In the genomic region with DNA sequence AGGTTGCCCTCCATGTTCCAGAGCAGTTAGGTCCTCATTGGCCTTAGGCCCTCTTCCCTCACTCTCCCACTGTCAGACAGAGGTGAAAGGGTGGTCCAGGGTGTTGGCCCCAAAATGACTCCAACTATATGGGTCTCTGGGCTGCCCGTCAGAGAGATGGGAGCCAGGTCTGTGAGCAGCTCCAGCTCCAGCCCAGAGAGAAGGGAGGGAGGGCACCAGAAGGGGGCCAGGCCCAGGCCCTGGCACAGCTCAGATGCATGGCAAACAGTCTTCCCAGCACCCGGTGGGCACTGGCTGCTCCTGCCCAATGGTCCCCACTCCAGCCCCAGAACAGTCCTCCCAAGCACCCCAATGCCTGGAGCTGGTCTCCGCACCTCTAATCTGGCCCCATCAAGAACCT, we compare ENCODE assay signal across 24 cellular contexts. TPM values are rescaled to one million over a fixed set of nuclear protein-coding genes. Genes with fewer than 3 reads are reported as not detected.
"Had no signal": no experiment of that assay in that cellular context is flagged by ENCODE, and none has a peak within 500 bp of the region (broad histone marks: within the 10 kb centered on the region; RNA-seq: fewer than 3 reads in every experiment).

No MANE protein-coding gene starts in this region.

- H3K9me3 Mint-ChIP-seq: activated naive CD4-positive, alpha-beta T cell treated with anti-CD3 and anti-CD28 coated beads, Interleukin-2, amount 50 U/mL, for 24 hours; stimulated activated naive CD8-positive, alpha-beta T cell treated with anti-CD3 and anti-CD28 coated beads, Interleukin-15, Interleukin-2, amounts not matched to agents 100 ng/mL and 50 ng/mL, for 24 hours had no signal

- H3K9me3 ChIP-seq: heart right ventricle, left lung, neutrophil, pancreas, psoas muscle, right atrium auricular region, tibial nerve had no signal

- ATAC-seq: heart right ventricle, left lung, psoas muscle had no signal

- H3K4me3 Mint-ChIP-seq: activated naive CD4-positive, alpha-beta T cell treated with anti-CD3 and anti-CD28 coated beads, Interleukin-2, amount 50 U/mL, for 24 hours; stimulated activated naive CD8-positive, alpha-beta T cell treated with anti-CD3 and anti-CD28 coated beads, Interleukin-15, Interleukin-2, amounts not matched to agents 100 ng/mL and 50 ng/mL, for 24 hours had no signal

- H3K27ac ChIP-seq: heart right ventricle, left lung, neutrophil, pancreas, psoas muscle, right atrium auricular region, tibial nerve had no signal

- H3K36me3 ChIP-seq: heart right ventricle, left lung, neutrophil, pancreas, right atrium auricular region, tibial nerve had no signal

- H3K27ac Mint-ChIP-seq: natural killer cell treated with Interleukin-12 subunit alpha and Interleukin-12 subunit beta and Interleukin-15 and Interleukin-18, amount 100 ng/mL, for 72 hours; stimulated activated naive CD8-positive, alpha-beta T cell treated with anti-CD3 and anti-CD28 coated beads, Interleukin-15, Interleukin-2, amounts not matched to agents 100 ng/mL and 50 ng/mL, for 24 hours had no signal

- H3K36me3 Mint-ChIP-seq: activated naive CD4-positive, alpha-beta T cell treated with anti-CD3 and anti-CD28 coated beads, Interleukin-2, amount 50 U/mL, for 24 hours; natural killer cell treated with Interleukin-12 subunit alpha and Interleukin-12 subunit beta and Interleukin-15 and Interleukin-18, amount 100 ng/mL, for 72 hours had no signal

- H3K4me3 ChIP-seq: heart right ventricle, left lung, pancreas, psoas muscle, right atrium auricular region, tibial nerve had no signal

- DNase-seq: activated CD4-positive, alpha-beta T cell treated with anti-CD3 and anti-CD28 coated beads for 1 hour; activated gamma-delta T cell treated with Interleukin-2 at 50 U/mL for 16 hours; cerebellar nuclear complex; effector CD4-positive, alpha-beta T cell; erythroblast; foreskin fibroblast; heart right ventricle; left lung; pancreas; psoas muscle; stimulated activated CD4-positive, alpha-beta T cell treated with anti-CD3 and anti-CD28 coated beads, Interleukin-4, amount 100 ng/mL, for 24 hours; T-helper 9 cell had no signal

RNA-seq across cellular contexts. Expression of gene BCAN, which starts 2.2 kb away (rescaled TPM):
- total RNA-seq: activated CD8-positive, alpha-beta memory T cell treated with anti-CD3 and anti-CD28 coated beads for 36 hours; bronchial epithelial cell; fibroblast of lung; lung microvascular endothelial cell; right atrium auricular region; tibial nerve had no signal

RNA-seq across cellular contexts. Expression of gene HAPLN2, which starts 24.9 kb away (rescaled TPM):
- total RNA-seq: activated CD8-positive, alpha-beta memory T cell treated with anti-CD3 and anti-CD28 coated beads for 36 hours; fibroblast of lung; kidney epithelial cell; lung microvascular endothelial cell; natural killer cell treated with Interleukin-12 subunit alpha and Interleukin-12 subunit beta and Interleukin-15 and Interleukin-18, amount 100 ng/mL, for 72 hours; pancreas; urinary bladder had no signal

RNA-seq across cellular contexts. Expression of gene NES, which starts 33.1 kb away (rescaled TPM):
- total RNA-seq: activated CD8-positive, alpha-beta memory T cell treated with anti-CD3 and anti-CD28 coated beads for 36 hours; natural killer cell treated with Interleukin-12 subunit alpha and Interleukin-12 subunit beta and Interleukin-15 and Interleukin-18, amount 100 ng/mL, for 72 hours had no signal
